In the genomic region with DNA sequence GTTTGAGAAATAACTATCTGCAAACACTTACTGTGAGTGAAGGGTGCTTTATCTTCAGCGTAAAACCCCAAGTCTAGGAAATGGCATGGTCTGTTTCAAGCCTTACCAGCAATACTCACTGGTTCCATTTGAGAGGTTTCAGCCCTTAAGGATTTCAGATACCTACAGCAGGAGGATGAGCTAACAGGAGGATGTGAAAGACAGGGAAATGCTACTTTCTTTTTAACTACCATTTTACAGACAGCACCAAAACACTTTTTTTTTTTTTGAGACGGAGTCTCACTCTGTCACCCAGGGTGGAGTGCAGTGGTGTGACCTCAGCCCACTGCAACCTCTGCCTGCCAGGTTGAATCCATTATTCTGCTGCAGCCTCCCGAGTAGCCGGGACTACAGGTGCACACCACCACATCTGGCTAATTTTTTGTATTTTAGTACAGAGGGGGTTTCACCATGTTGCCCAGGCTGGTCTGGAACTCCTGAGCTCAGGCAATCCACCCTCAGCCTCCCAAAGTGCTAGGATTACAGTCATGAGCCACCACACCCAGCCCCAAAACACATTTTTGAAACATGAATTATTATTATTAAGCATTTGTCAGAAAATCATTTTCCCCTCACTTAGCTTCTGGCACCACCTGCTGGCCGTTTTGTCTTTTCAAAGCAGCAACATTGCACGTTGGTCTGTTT, we compare ENCODE assay signal across 8 cellular contexts. TPM values are rescaled to one million over a fixed set of nuclear protein-coding genes. Genes with fewer than 3 reads are reported as not detected.
A peak's percentile ranks its signal among the peaks of the same experiment; 100 is the strongest.
DNase-seq lines count a peak whose midpoint lies in the region; ATAC-seq and TF ChIP-seq lines count a peak whose summit lies in the region.

No MANE protein-coding gene starts in this region.

- H3K4me3 ChIP-seq in AG04450 (ENCODE audit: low read depth, low read length): no peak overlapping the region
- H3K4me3 ChIP-seq in epithelial cell of proximal tubule (ENCODE audit: low read depth, low read length): no peak overlapping the region

- DNase-seq in AG04450 (ENCODE audit: low read depth, low spot score) (peak; percentile 21), GM13977 (ENCODE audit: low spot score) (peak; percentile 56), NCI-H748 treated with DMSO at 0.1 percent for 48 hours (lab: John Stamatoyannopoulos, UW) (peak; percentile 31), epithelial cell of proximal tubule (ENCODE audit: low read depth) (no peak), nephron progenitor cell (peak; percentile 48)
- peak; percentile 44 for DNase-seq in activated CD8-positive, alpha-beta memory T cell treated with anti-CD3 and anti-CD28 coated beads, Interleukin-2, amount 50 U/mL, for 24 hours (ENCODE audit: extremely low read depth)
- peak; percentile 48 to 54 for DNase-seq in stimulated activated naive CD8-positive, alpha-beta T cell treated with anti-CD3 and anti-CD28 coated beads, Interleukin-15, amount 100 ng/mL, for 72 hours

- peaks cover 3% of the 10 kb centered on the region for H3K27me3 Mint-ChIP-seq in nephron progenitor cell (ENCODE audit: low read depth, poor library complexity)
- H3K27me3 Mint-ChIP-seq in stimulated activated naive CD8-positive, alpha-beta T cell treated with anti-CD3 and anti-CD28 coated beads, Interleukin-15, amount 100 ng/mL, for 72 hours: no peaks in the 10 kb centered on the region

- H3K36me3 Mint-ChIP-seq in nephron progenitor cell (ENCODE audit: low read depth): peaks cover 52% of the 10 kb centered on the region

- H3K27ac ChIP-seq in AG04450 (ENCODE audit: low read depth, low read length): no peak overlapping the region

- POLR2A ChIA-PET in AG04450 (lab: Yijun Ruan, JAX): interaction anchor here (0.7 to 1.2 kb wide), 2 partner anchors 195 to 402 kb away, joined by 3 read pairs; no protein-coding TSS in a partner anchor

- no peaks in the 10 kb centered on the region for H3K27me3 ChIP-seq in AG04450 (ENCODE audit: control insufficient read depth, insufficient read depth, low read length)

- no peak overlapping the region for H3K27ac Mint-ChIP-seq in nephron progenitor cell
- H3K27ac Mint-ChIP-seq in stimulated activated naive CD8-positive, alpha-beta T cell treated with anti-CD3 and anti-CD28 coated beads, Interleukin-15, amount 100 ng/mL, for 72 hours: peak overlapping the region; percentile 67 to 86

- H3K4me1 Mint-ChIP-seq in nephron progenitor cell: peaks cover 36% of the 10 kb centered on the region
- H3K4me1 Mint-ChIP-seq in stimulated activated naive CD8-positive, alpha-beta T cell treated with anti-CD3 and anti-CD28 coated beads, Interleukin-15, amount 100 ng/mL, for 72 hours: peaks cover 66% of the 10 kb centered on the region

- in situ Hi-C loops in GM13977 (cut with MboI; ENCODE audit: low pct_unique_long_range_greater_than_20kb, low sequenced_read_pairs, unreplicated experiment): loop anchor here (25.0 kb wide), 1 partner anchor 400 kb away; the partner anchor contains the start of gene HIP1R

- ATAC-seq in stimulated activated naive CD8-positive, alpha-beta T cell treated with anti-CD3 and anti-CD28 coated beads, Interleukin-15, amount 100 ng/mL, for 72 hours: peak; percentile 41
- ATAC-seq in GM18861 (IDR thresholded peaks at IDR 0.05; ENCODE audit: unreplicated experiment): no peak

- no peaks in the 10 kb centered on the region; the same call in 1 of the 2 replicates for H3K9me3 ChIP-seq in AG04450 (ENCODE audit: control insufficient read depth, insufficient read depth, low read length)

- CTCF ChIA-PET in AG04450 (lab: Charles Lee): interaction anchor here (0.5 to 2.6 kb wide), 50 partner anchors 9 to 600 kb away, joined by 3 to 41 read pairs (median 4); partner anchors contain the start of genes ABCB9 and OGFOD2

- H3K9me3 Mint-ChIP-seq in nephron progenitor cell: no peaks in the 10 kb centered on the region
- no peaks in the 10 kb centered on the region for H3K9me3 Mint-ChIP-seq in stimulated activated naive CD8-positive, alpha-beta T cell treated with anti-CD3 and anti-CD28 coated beads, Interleukin-15, amount 100 ng/mL, for 72 hours

- peak; percentile 83 for TF ChIP-seq CTCF in AG04450 (IDR thresholded peaks at IDR 0.05; ENCODE audit: low read depth, low read length)
- TF ChIP-seq CTCF in GM13977 (IDR thresholded peaks at IDR 0.05; ENCODE audit: extremely low read depth, insufficient read depth, missing control alignments): peak; percentile 79
- TF ChIP-seq CTCF in epithelial cell of proximal tubule (conservative IDR thresholded peaks at IDR 0.05; ENCODE audit: low read depth, low read length): peak; percentile 79
- TF ChIP-seq CTCF in nephron progenitor cell (IDR thresholded peaks at IDR 0.05): peak; percentile 57

- no peak overlapping the region for H3K4me3 Mint-ChIP-seq in nephron progenitor cell
- H3K4me3 Mint-ChIP-seq in stimulated activated naive CD8-positive, alpha-beta T cell treated with anti-CD3 and anti-CD28 coated beads, Interleukin-15, amount 100 ng/mL, for 72 hours: peak overlapping the region; percentile 53 to 65

RNA-seq across cellular contexts. Expression of gene MTRFR, which starts 4.6 kb away (rescaled TPM):
- 9.4 TPM in 2 replicates for polyA plus RNA-seq in AG04450 (2011; rRNA removed)
- polyA minus RNA-seq in AG04450 (2011; rRNA and poly(A)+ RNA removed): 14.3 and 17.3 TPM in 2 replicates
- 13.8 and 31.2 TPM in 2 replicates for total RNA-seq in epithelial cell of proximal tubule

RNA-seq across cellular contexts. Expression of gene MPHOSPH9, which starts 4.8 kb away (rescaled TPM):
- 15.4 and 20.3 TPM in 2 replicates for polyA plus RNA-seq in AG04450 (2011; rRNA removed)
- polyA minus RNA-seq in AG04450 (2011; rRNA and poly(A)+ RNA removed): 19.3 and 35.0 TPM in 2 replicates
- total RNA-seq in epithelial cell of proximal tubule: 47.8 and 52.6 TPM in 2 replicates

RNA-seq across cellular contexts. Expression of gene CDK2AP1, which starts 33.9 kb away (rescaled TPM):
- polyA plus RNA-seq in AG04450 (2011; rRNA removed): 469 and 650 TPM in 2 replicates
- 165 and 179 TPM in 2 replicates for polyA minus RNA-seq in AG04450 (2011; rRNA and poly(A)+ RNA removed)
- total RNA-seq in epithelial cell of proximal tubule: 236 and 247 TPM in 2 replicates
